ENCODE assay signal across 12 cellular contexts in the genomic region with DNA sequence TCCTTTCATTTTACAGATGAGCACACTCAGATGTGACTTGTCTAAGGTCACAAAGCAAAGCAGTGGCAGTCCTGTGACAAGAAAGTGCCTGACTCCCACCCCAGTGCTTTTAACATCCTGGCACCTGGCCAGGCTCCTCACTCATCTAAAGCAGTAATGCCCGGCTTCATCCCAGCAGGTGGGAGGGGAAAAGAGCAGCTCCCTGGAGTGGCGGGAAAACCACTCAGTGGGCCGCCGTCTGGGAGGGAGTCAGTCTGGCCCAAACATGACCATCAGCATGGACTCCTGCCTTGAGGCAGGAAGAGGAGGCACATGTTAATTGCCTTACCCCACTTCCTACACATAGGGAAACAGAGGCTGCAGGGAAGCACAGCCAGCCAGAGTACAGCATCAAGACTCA. TPM values are rescaled to one million over a fixed set of nuclear protein-coding genes. Genes with fewer than 3 reads are reported as not detected.
DNase-seq lines count a peak whose midpoint lies in the region; ATAC-seq, FAIRE-seq and TF ChIP-seq lines count a peak whose summit lies in the region.
"Had no signal": no experiment of that assay in that cellular context is flagged by ENCODE, and none has a peak within 500 bp of the region (broad histone marks: within the 10 kb centered on the region; RNA-seq: fewer than 3 reads in every experiment).

No MANE protein-coding gene starts in this region.

- WGBS in H1 (ENCODE audit: extremely low coverage in 1 of 2, insufficient coverage in 1 of 2, insufficient read length in 1 of 2, insufficient replicate concordance in 2 of 2, low coverage in 1 of 2, low lambda C conversion rate in 2 of 2, missing lambda C conversion rate in 1 of 2), 2 experiments, result 56% methylated on average over 4 of the region's 4 CpGs; no CpG with 5 or more reads in 1 of the 2 experiments
- WGBS in thyroid gland, 2 donors, result 37 to 46% methylated on average over 4 of the region's 4 CpGs

- peaks cover 45 to 68% of the 10 kb centered on the region in 2 experiments for H3K79me2 ChIP-seq in H1 (ENCODE audit: control insufficient read depth in 1 of 2, insufficient read depth in 2 of 2, low read length in 2 of 2)

- no peak for TF ChIP-seq CTCF in H1 (IDR thresholded peaks at IDR 0.05; ENCODE audit: control extremely low read depth in 1 of 3, insufficient read depth in 1 of 3, low read depth in 1 of 3, low read length in 3 of 3)
- TF ChIP-seq CTCF in thyroid gland (IDR thresholded peaks at IDR 0.05), result no peak

- H2BK20ac ChIP-seq in H1 (ENCODE audit: low read length), result no peak overlapping the region

- H4K5ac ChIP-seq in H1 (ENCODE audit: insufficient read length, low read depth, low read length), result no peak overlapping the region

- no peak overlapping the region for H4K8ac ChIP-seq in H1 (ENCODE audit: extremely low read depth, insufficient read depth, low read length)

- H2BK5ac ChIP-seq in H1 (ENCODE audit: low read depth, low read length), result peak overlapping the region; percentile 77; the same call in 1 of the 2 replicates

- POLR2A ChIA-PET in H1 (lab: Charles Lee; ENCODE audit: partially characterized antibody), result interaction anchor here (1.0 to 4.8 kb wide), 7 partner anchors 8 to 125 kb away, joined by 3 to 40 read pairs (median 8); a partner anchor contains a TSS

- no peak for ATAC-seq in T-helper 17 cell

- H3K4ac ChIP-seq in H1 (replicated peaks; ENCODE audit: insufficient read length, low read depth, low read length), result no peak overlapping the region

- TF ChIP-seq POLR2A in H1 (IDR thresholded peaks at IDR 0.05; ENCODE audit: control extremely low read depth in 1 of 2, low read depth in 2 of 2, low read length in 2 of 2) (no peak), thyroid gland (IDR thresholded peaks at IDR 0.05) (no peak)

- H3K9me3 Mint-ChIP-seq in activated naive CD8-positive, alpha-beta T cell (ENCODE audit: low read depth), result no peaks in the 10 kb centered on the region
- no peaks in the 10 kb centered on the region for H3K9me3 Mint-ChIP-seq in activated naive CD8-positive, alpha-beta T cell treated with anti-CD3 and anti-CD28 coated beads for 36 hours
- H3K9me3 Mint-ChIP-seq in activated CD4-positive, alpha-beta T cell treated with anti-CD3 and anti-CD28 coated beads, Interleukin-2, amount 10 ng/mL, durations not matched to agents 24 days and 14 days, result no peaks in the 10 kb centered on the region

- no peak overlapping the region for H3K23ac ChIP-seq in H1 (ENCODE audit: insufficient read length)

- no peak overlapping the region for H2BK120ac ChIP-seq in H1 (replicated peaks; ENCODE audit: low read depth, low read length)

- H3K4me3 ChIP-seq in H1 (ENCODE audit: extremely low read depth in 1 of 4, insufficient read depth in 2 of 4, low read depth in 3 of 4, low read length in 4 of 4) (peak overlapping the region in 1 of 4 experiments; percentile 90; a peak in 4 of 8 replicates), thyroid gland (replicated peaks in 1 of 3) (no peak overlapping the region)
- H3K4me3 ChIP-seq: uterus had no signal

- no peak for TF ChIP-seq EP300 in H1 (IDR thresholded peaks at IDR 0.05; ENCODE audit: borderline replicate concordance in 1 of 2, low read depth in 2 of 2, low read length in 2 of 2)

- no peak for TF ChIP-seq RAD21 in H1 (IDR thresholded peaks at IDR 0.05 in 1 of 2, conservative IDR thresholded peaks at IDR 0.05 in 1 of 2; ENCODE audit: low read depth in 2 of 2, low read length in 2 of 2)

- H3K36me3 ChIP-seq in H1 (ENCODE audit: control insufficient read depth in 2 of 4, insufficient read depth in 4 of 4, low read length in 3 of 4) (no peaks in the 10 kb centered on the region), thyroid gland (no peaks in the 10 kb centered on the region)
- H3K36me3 ChIP-seq: uterus had no signal

- CTCF ChIA-PET in H1 (lab: Charles Lee; ENCODE audit: partially characterized antibody), result interaction anchor here (0.9 to 4.6 kb wide), 5 partner anchors 11 to 55 kb away, joined by 3 to 40 read pairs (median 4); a partner anchor contains a TSS

- H3K9ac ChIP-seq in H1 (replicated peaks in 1 of 4; ENCODE audit: extremely low read depth in 1 of 4, low read depth in 3 of 4, low read length in 3 of 4), result no peak overlapping the region

- H2BK12ac ChIP-seq in H1 (ENCODE audit: low read depth, low read length), result no peak overlapping the region

- 0 out of 2 replicates have a peak overlapping the region, but pooled peaks have one; percentile 53 for H2AK5ac ChIP-seq in H1 (ENCODE audit: low read depth, low read length)

- no peak overlapping the region for H3K18ac ChIP-seq in H1 (ENCODE audit: extremely low read depth, low read length)

- H3K4me1 Mint-ChIP-seq in activated naive CD8-positive, alpha-beta T cell (ENCODE audit: low read depth), result peaks cover 20% of the 10 kb centered on the region
- peaks cover 19% of the 10 kb centered on the region for H3K4me1 Mint-ChIP-seq in activated naive CD8-positive, alpha-beta T cell treated with anti-CD3 and anti-CD28 coated beads for 36 hours
- peaks cover 28% of the 10 kb centered on the region for H3K4me1 Mint-ChIP-seq in T-helper 17 cell
- H3K4me1 Mint-ChIP-seq in activated CD4-positive, alpha-beta T cell treated with anti-CD3 and anti-CD28 coated beads, Interleukin-2, amount 10 ng/mL, durations not matched to agents 24 days and 14 days, result peaks cover 36% of the 10 kb centered on the region

- no peaks in the 10 kb centered on the region for H3K36me3 Mint-ChIP-seq in activated naive CD8-positive, alpha-beta T cell
- H3K36me3 Mint-ChIP-seq in activated naive CD8-positive, alpha-beta T cell treated with anti-CD3 and anti-CD28 coated beads for 36 hours, result no peaks in the 10 kb centered on the region
- H3K36me3 Mint-ChIP-seq in T-helper 17 cell (ENCODE audit: low read depth), result peaks cover 8% of the 10 kb centered on the region
- H3K36me3 Mint-ChIP-seq in activated CD4-positive, alpha-beta T cell treated with anti-CD3 and anti-CD28 coated beads, Interleukin-2, amount 10 ng/mL, durations not matched to agents 24 days and 14 days (ENCODE audit: low read depth), result no peaks in the 10 kb centered on the region

- H3K14ac ChIP-seq in H1 (ENCODE audit: insufficient read length), result no peak overlapping the region

- H3K56ac ChIP-seq in H1 (replicated peaks; ENCODE audit: insufficient read length, low read depth, low read length), result no peak overlapping the region

- H3K79me1 ChIP-seq in H1 (ENCODE audit: low read depth, low read length), result peaks cover 24% of the 10 kb centered on the region

- peaks cover 7 to 37% (median 22%) of the 10 kb centered on the region in 4 experiments for H3K4me1 ChIP-seq in H1 (replicated peaks in 1 of 4; ENCODE audit: control insufficient read depth in 3 of 4, insufficient read depth in 4 of 4, low read length in 3 of 4)
- peaks cover 53 to 65% of the 10 kb centered on the region in 2 donors for H3K4me1 ChIP-seq in thyroid gland

- H3K4me3 Mint-ChIP-seq in activated naive CD8-positive, alpha-beta T cell, result peak overlapping the region; percentile 15
- no peak overlapping the region for H3K4me3 Mint-ChIP-seq in activated naive CD8-positive, alpha-beta T cell treated with anti-CD3 and anti-CD28 coated beads for 36 hours
- H3K4me3 Mint-ChIP-seq in T-helper 17 cell, result no peak overlapping the region
- no peak overlapping the region for H3K4me3 Mint-ChIP-seq in activated CD4-positive, alpha-beta T cell treated with anti-CD3 and anti-CD28 coated beads, Interleukin-2, amount 10 ng/mL, durations not matched to agents 24 days and 14 days

- H4K91ac ChIP-seq in H1 (replicated peaks; ENCODE audit: insufficient read length, low read length), result no peak overlapping the region

- H3K9me3 ChIP-seq in H1 (ENCODE audit: insufficient read depth in 2 of 2, low read depth in 1 of 2, low read length in 1 of 2) (no peaks in the 10 kb centered on the region), thyroid gland (no peaks in the 10 kb centered on the region), T-helper 17 cell (ENCODE audit: control insufficient read depth, low read length, poor library complexity, severe bottlenecking) (no peaks in the 10 kb centered on the region)
- H3K9me3 ChIP-seq: uterus had no signal

- no peak for FAIRE-seq in H1 (lab: Jason Lieb, UNC)

- peaks cover 41 to 42% of the 10 kb centered on the region in 2 experiments for H4K20me1 ChIP-seq in H1 (replicated peaks in 1 of 2; ENCODE audit: control insufficient read depth in 1 of 2, insufficient read depth in 2 of 2, low read length in 2 of 2)

- no peak overlapping the region for H3K27ac Mint-ChIP-seq in activated naive CD8-positive, alpha-beta T cell
- no peak overlapping the region for H3K27ac Mint-ChIP-seq in activated naive CD8-positive, alpha-beta T cell treated with anti-CD3 and anti-CD28 coated beads for 36 hours
- H3K27ac Mint-ChIP-seq in T-helper 17 cell, result no peak overlapping the region
- no peak overlapping the region for H3K27ac Mint-ChIP-seq in activated CD4-positive, alpha-beta T cell treated with anti-CD3 and anti-CD28 coated beads, Interleukin-2, amount 10 ng/mL, durations not matched to agents 24 days and 14 days
- H3K27ac Mint-ChIP-seq: B cell had no signal

- DNase-seq in activated naive CD8-positive, alpha-beta T cell treated with anti-CD3 and anti-CD28 coated beads for 36 hours, result no peak
- DNase-seq in NCI-H345 (lab: John Stamatoyannopoulos, UW) (peak; percentile 93), H1 (ENCODE audit: low read depth in 1 of 2, low spot score in 2 of 2) (no peak), thyroid gland (peak; percentile 67), T-helper 17 cell (no peak)
- DNase-seq in stimulated activated CD8-positive, alpha-beta memory T cell treated with anti-CD3 and anti-CD28 coated beads, Interleukin-4, amount 100 ng/mL, for 48 hours, result no peak
- no peak for DNase-seq in activated CD4-positive, alpha-beta T cell treated with anti-CD3 and anti-CD28 coated beads, Interleukin-2, amount 10 ng/mL, durations not matched to agents 24 days and 14 days
- DNase-seq: erythroblast, WERI-Rb-1 had no signal

- H3K23me2 ChIP-seq in H1 (ENCODE audit: low read depth, low read length), result peaks cover 34% of the 10 kb centered on the region

- H2AFZ ChIP-seq in H1 (ENCODE audit: low read length), result no peak overlapping the region

- intact Hi-C loops in thyroid gland (cut with DNase I), result no loop called here
- intact Hi-C loops in activated CD4-positive, alpha-beta T cell treated with anti-CD3 and anti-CD28 coated beads, Interleukin-2, amount 10 ng/mL, durations not matched to agents 24 days and 14 days (cut with micrococcal nuclease), result no loop called here

- H3K4me2 ChIP-seq in H1 (ENCODE audit: insufficient read depth in 1 of 2, low read depth in 2 of 2, low read length in 2 of 2), result peak overlapping the region; percentile 84 to 89

- peaks cover 6% of the 10 kb centered on the region for H3K27me3 Mint-ChIP-seq in activated naive CD8-positive, alpha-beta T cell
- peaks cover 54% of the 10 kb centered on the region for H3K27me3 Mint-ChIP-seq in activated naive CD8-positive, alpha-beta T cell treated with anti-CD3 and anti-CD28 coated beads for 36 hours
- H3K27me3 Mint-ChIP-seq in T-helper 17 cell, result peaks cover 48% of the 10 kb centered on the region
- H3K27me3 Mint-ChIP-seq in activated CD4-positive, alpha-beta T cell treated with anti-CD3 and anti-CD28 coated beads, Interleukin-2, amount 10 ng/mL, durations not matched to agents 24 days and 14 days, result peaks cover 26% of the 10 kb centered on the region

- H3K27ac ChIP-seq in H1 (ENCODE audit: low read depth, low read length) (no peak overlapping the region), thyroid gland (no peak overlapping the region)
- H3K27ac ChIP-seq: WERI-Rb-1 had no signal

- H2BK15ac ChIP-seq in H1 (ENCODE audit: low read length), result no peak overlapping the region

- H3K27me3 ChIP-seq in H1 (replicated peaks in 1 of 4; ENCODE audit: control insufficient read depth in 3 of 4, extremely low read depth in 1 of 4, insufficient read depth in 3 of 4, low read length in 3 of 4) (peaks cover 0 to 5% (median 2%) of the 10 kb centered on the region in 4 experiments; a peak in 4 of 7 replicates), thyroid gland (no peaks in the 10 kb centered on the region)
- H3K27me3 ChIP-seq: uterus had no signal

RNA-seq across cellular contexts. Expression of a gene that starts 2.6 kb away (rescaled TPM):
- under 1 TPM; 0.40 to 0.74 TPM for total RNA-seq in activated naive CD8-positive, alpha-beta T cell treated with anti-CD3 and anti-CD28 coated beads for 36 hours
- 86.1 and 93.3 TPM in 2 replicates for total RNA-seq in H1 (2021; fragmentation: NEBNext Ultra II Directional; extraction: Animal tissue kit (Norgen Biotek cat#: 25700))
- 42.1 and 81.4 TPM in 2 replicates for polyA plus RNA-seq in H1 (2011; rRNA removed)
- polyA plus RNA-seq in H1 (2011; cell fraction: cytosol; rRNA removed), result 29.9 TPM
- polyA plus RNA-seq in H1 (2011; cell fraction: nucleus; rRNA removed), result 84.7 TPM
- 75.9 to 100 TPM (median 96.1 TPM) in 4 replicates for polyA plus RNA-seq in H1 (2012, experiment 1 of 2)
- polyA plus RNA-seq in H1 (2012, experiment 2 of 2), result 61.3 TPM
- 40.8 TPM for polyA plus RNA-seq in H1 (2013, experiment 1 of 2)
- polyA plus RNA-seq in H1 (2013, experiment 2 of 2), result 42.2 TPM
- polyA minus RNA-seq in H1 (2011; rRNA and poly(A)+ RNA removed), result 13.2 and 28.0 TPM in 2 replicates
- 57.5 TPM for polyA minus RNA-seq in H1 (2011; cell fraction: cytosol; rRNA and poly(A)+ RNA removed)
- 21.4 TPM for polyA minus RNA-seq in H1 (2011; cell fraction: nucleus; rRNA and poly(A)+ RNA removed)
- 10 to 100 TPM in 2 of 4 donors, 1 to 10 TPM in 2; 8.5 to 13.5 (median 10.9) TPM for total RNA-seq in thyroid gland
- not detected for total RNA-seq in T-helper 17 cell
- total RNA-seq in activated CD4-positive, alpha-beta T cell treated with anti-CD3 and anti-CD28 coated beads, Interleukin-2, amount 10 ng/mL, durations not matched to agents 24 days and 14 days, result 4.7 and 5.5 TPM in 2 replicates
- total RNA-seq: B cell had no signal

RNA-seq across cellular contexts. Expression of a gene that starts 7.0 kb away (rescaled TPM):
- 100 to 1,000 TPM; 284 to 288 TPM for total RNA-seq in activated naive CD8-positive, alpha-beta T cell treated with anti-CD3 and anti-CD28 coated beads for 36 hours
- total RNA-seq in H1 (2021; fragmentation: NEBNext Ultra II Directional; extraction: Animal tissue kit (Norgen Biotek cat#: 25700)), result 291 and 301 TPM in 2 replicates
- polyA plus RNA-seq in H1 (2011; rRNA removed), result 866 and 914 TPM in 2 replicates
- 619 TPM for polyA plus RNA-seq in H1 (2011; cell fraction: cytosol; rRNA removed)
- polyA plus RNA-seq in H1 (2011; cell fraction: nucleus; rRNA removed), result 473 TPM
- polyA plus RNA-seq in H1 (2012, experiment 1 of 2), result 334 to 383 TPM (median 362 TPM) in 4 replicates
- 693 TPM for polyA plus RNA-seq in H1 (2012, experiment 2 of 2)
- 292 TPM for polyA plus RNA-seq in H1 (2013, experiment 1 of 2)
- 289 TPM for polyA plus RNA-seq in H1 (2013, experiment 2 of 2)
- 275 and 292 TPM in 2 replicates for polyA minus RNA-seq in H1 (2011; rRNA and poly(A)+ RNA removed)
- polyA minus RNA-seq in H1 (2011; cell fraction: cytosol; rRNA and poly(A)+ RNA removed), result 96.6 TPM
- 86.6 TPM for polyA minus RNA-seq in H1 (2011; cell fraction: nucleus; rRNA and poly(A)+ RNA removed)
- 100 to 1,000 TPM; 135 to 256 (median 222) TPM for total RNA-seq in thyroid gland
- total RNA-seq in T-helper 17 cell, result 10 to 100 TPM; 78.5 to 85.5 TPM
- 356 and 358 TPM in 2 replicates for total RNA-seq in activated CD4-positive, alpha-beta T cell treated with anti-CD3 and anti-CD28 coated beads, Interleukin-2, amount 10 ng/mL, durations not matched to agents 24 days and 14 days

RNA-seq across cellular contexts. Expression of a gene that starts 15.4 kb away (rescaled TPM):
- 10 to 100 TPM; 54.3 to 57.4 TPM for total RNA-seq in activated naive CD8-positive, alpha-beta T cell treated with anti-CD3 and anti-CD28 coated beads for 36 hours
- 11.1 and 11.6 TPM in 2 replicates for total RNA-seq in H1 (2021; fragmentation: NEBNext Ultra II Directional; extraction: Animal tissue kit (Norgen Biotek cat#: 25700))
- polyA plus RNA-seq in H1 (2011; rRNA removed), result 8.4 and 9.4 TPM in 2 replicates
- 6.7 TPM for polyA plus RNA-seq in H1 (2011; cell fraction: cytosol; rRNA removed)
- 7.1 TPM for polyA plus RNA-seq in H1 (2011; cell fraction: nucleus; rRNA removed)
- 7.7 to 15.0 TPM (median 9.7 TPM) in 4 replicates for polyA plus RNA-seq in H1 (2012, experiment 1 of 2)
- 8.8 TPM for polyA plus RNA-seq in H1 (2012, experiment 2 of 2)
- polyA plus RNA-seq in H1 (2013, experiment 1 of 2), result 7.5 TPM
- 8.1 TPM for polyA plus RNA-seq in H1 (2013, experiment 2 of 2)
- 1.8 and 3.9 TPM in 2 replicates for polyA minus RNA-seq in H1 (2011; rRNA and poly(A)+ RNA removed)
- polyA minus RNA-seq in H1 (2011; cell fraction: cytosol; rRNA and poly(A)+ RNA removed), result 5.7 TPM
- polyA minus RNA-seq in H1 (2011; cell fraction: nucleus; rRNA and poly(A)+ RNA removed), result 6.7 TPM
- total RNA-seq in thyroid gland (10 to 100 TPM; 12.4 to 29.0 (median 18.2) TPM), T-helper 17 cell (10 to 100 TPM; 12.0 to 12.8 TPM)
- 44.0 and 46.7 TPM in 2 replicates for total RNA-seq in activated CD4-positive, alpha-beta T cell treated with anti-CD3 and anti-CD28 coated beads, Interleukin-2, amount 10 ng/mL, durations not matched to agents 24 days and 14 days

RNA-seq across cellular contexts. Expression of a gene that starts 40.5 kb away (rescaled TPM):
- total RNA-seq in activated naive CD8-positive, alpha-beta T cell treated with anti-CD3 and anti-CD28 coated beads for 36 hours, result 100 to 1,000 TPM; 125 to 130 TPM
- total RNA-seq in H1 (2021; fragmentation: NEBNext Ultra II Directional; extraction: Animal tissue kit (Norgen Biotek cat#: 25700)), result 7.7 and 8.0 TPM in 2 replicates
- polyA plus RNA-seq in H1 (2011; rRNA removed), result 6.5 and 7.7 TPM in 2 replicates
- 9.3 TPM for polyA plus RNA-seq in H1 (2011; cell fraction: cytosol; rRNA removed)
- polyA plus RNA-seq in H1 (2011; cell fraction: nucleus; rRNA removed), result 57.8 TPM
- polyA plus RNA-seq in H1 (2012, experiment 1 of 2), result 8.9 to 16.8 TPM (median 11.1 TPM) in 4 replicates
- 5.1 TPM for polyA plus RNA-seq in H1 (2012, experiment 2 of 2)
- polyA plus RNA-seq in H1 (2013, experiment 1 of 2), result 3.0 TPM
- polyA plus RNA-seq in H1 (2013, experiment 2 of 2), result 2.4 TPM
- 8.2 and 12.8 TPM in 2 replicates for polyA minus RNA-seq in H1 (2011; rRNA and poly(A)+ RNA removed)
- polyA minus RNA-seq in H1 (2011; cell fraction: cytosol; rRNA and poly(A)+ RNA removed), result 6.0 TPM
- 19.7 TPM for polyA minus RNA-seq in H1 (2011; cell fraction: nucleus; rRNA and poly(A)+ RNA removed)
- 100 to 1,000 TPM; 111 to 192 (median 115) TPM for total RNA-seq in thyroid gland
- 100 to 1,000 TPM; 304 to 334 TPM for total RNA-seq in T-helper 17 cell
- total RNA-seq in activated CD4-positive, alpha-beta T cell treated with anti-CD3 and anti-CD28 coated beads, Interleukin-2, amount 10 ng/mL, durations not matched to agents 24 days and 14 days, result 243 and 248 TPM in 2 replicates

RNA-seq across cellular contexts. Expression of a gene that starts 53.8 kb away (rescaled TPM):
- 10 to 100 TPM; 39.6 to 41.1 TPM for total RNA-seq in activated naive CD8-positive, alpha-beta T cell treated with anti-CD3 and anti-CD28 coated beads for 36 hours
- 57.7 and 57.8 TPM in 2 replicates for total RNA-seq in H1 (2021; fragmentation: NEBNext Ultra II Directional; extraction: Animal tissue kit (Norgen Biotek cat#: 25700))
- polyA plus RNA-seq in H1 (2011; rRNA removed), result 21.5 and 24.8 TPM in 2 replicates
- 31.0 TPM for polyA plus RNA-seq in H1 (2011; cell fraction: cytosol; rRNA removed)
- polyA plus RNA-seq in H1 (2011; cell fraction: nucleus; rRNA removed), result 63.9 TPM
- 35.5 to 43.4 TPM (median 39.2 TPM) in 4 replicates for polyA plus RNA-seq in H1 (2012, experiment 1 of 2)
- 25.9 TPM for polyA plus RNA-seq in H1 (2012, experiment 2 of 2)
- 24.4 TPM for polyA plus RNA-seq in H1 (2013, experiment 1 of 2)
- 24.9 TPM for polyA plus RNA-seq in H1 (2013, experiment 2 of 2)
- 89.5 and 99.4 TPM in 2 replicates for polyA minus RNA-seq in H1 (2011; rRNA and poly(A)+ RNA removed)
- 28.3 TPM for polyA minus RNA-seq in H1 (2011; cell fraction: cytosol; rRNA and poly(A)+ RNA removed)
- 22.3 TPM for polyA minus RNA-seq in H1 (2011; cell fraction: nucleus; rRNA and poly(A)+ RNA removed)
- 10 to 100 TPM; 40.8 to 48.6 (median 43.8) TPM for total RNA-seq in thyroid gland
- total RNA-seq in T-helper 17 cell, result 10 to 100 TPM; 28.2 to 33.5 TPM
- total RNA-seq in activated CD4-positive, alpha-beta T cell treated with anti-CD3 and anti-CD28 coated beads, Interleukin-2, amount 10 ng/mL, durations not matched to agents 24 days and 14 days, result 42.8 and 44.3 TPM in 2 replicates

Comparison
In these comparisons a context has a peak if more than half of its experiments do, and no peak if none do; other contexts are left out.
1. DNase-seq: peak in NCI-H345 (single experiment) and thyroid gland (2 of 2); none in activated naive CD8-positive, alpha-beta T cell treated with anti-CD3 and anti-CD28 coated beads for 36 hours (single experiment), H1 (0 of 2), T-helper 17 cell (0 of 3), stimulated activated CD8-positive, alpha-beta memory T cell treated with anti-CD3 and anti-CD28 coated beads, Interleukin-4, amount 100 ng/mL, for 48 hours (single experiment) and activated CD4-positive, alpha-beta T cell treated with anti-CD3 and anti-CD28 coated beads, Interleukin-2, amount 10 ng/mL, durations not matched to agents 24 days and 14 days (single experiment).